8 cellular contexts compared by ENCODE assay signal in the genomic region with DNA sequence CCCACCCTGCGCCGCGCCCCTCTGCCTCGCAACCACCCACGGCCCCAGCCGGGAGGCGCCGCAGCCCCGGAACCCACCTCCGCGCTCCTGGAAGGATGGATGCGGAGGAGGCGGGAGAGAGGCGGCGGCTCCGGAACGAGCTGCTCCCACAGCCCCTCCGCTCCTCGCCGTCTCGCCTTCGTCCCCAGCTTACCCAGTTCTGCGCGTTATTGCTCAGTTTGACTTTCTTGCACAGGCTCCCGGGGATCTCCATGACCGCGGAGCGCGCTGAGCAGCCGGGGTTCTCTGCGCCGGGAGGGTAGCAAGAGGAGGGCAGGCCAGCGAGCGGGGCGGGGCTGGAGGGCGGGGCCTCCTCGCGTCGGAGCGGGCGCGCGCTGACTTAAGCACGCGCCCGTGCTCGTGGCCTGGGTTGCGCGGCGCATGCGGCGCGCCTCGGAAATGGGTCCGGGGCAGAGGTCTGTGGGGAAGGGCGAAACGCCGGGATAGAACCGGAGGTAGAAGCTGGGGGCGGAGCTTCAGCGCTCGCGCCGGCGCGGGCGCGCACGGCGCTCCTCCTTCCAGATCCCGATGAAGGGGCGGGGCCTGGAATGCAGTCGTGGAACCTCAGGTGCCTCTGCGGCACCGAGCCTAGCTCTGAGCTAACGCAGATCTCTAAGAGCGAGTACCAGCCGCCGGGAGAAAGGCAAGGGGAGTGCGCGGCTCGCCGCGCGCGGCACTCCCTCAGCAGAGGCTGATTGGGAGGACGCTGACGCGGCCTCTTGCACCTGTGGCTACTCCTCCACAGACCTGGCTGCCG.
A peak's percentile ranks its signal among the peaks of the same experiment; 100 is the strongest.
DNase-seq lines count a peak whose midpoint lies in the region; ATAC-seq and TF ChIP-seq lines count a peak whose summit lies in the region.

A gene (minus strand): TSS at position 308 of the 796 bp plus-strand sequence. CDS start 55 bp downstream, at position 253.

- peak within 1 kb of the TSS; percentile 68 for H3K27ac ChIP-seq in BLaER1

- H3K9me3 ChIP-seq in BLaER1 = no peaks in the 10 kb centered on the region

- peak; percentile 67 for DNase-seq in NCI-H524 treated with DMSO at 0.1 percent for 48 hours (lab: John Stamatoyannopoulos, UW)
- DNase-seq in activated CD4-positive, alpha-beta T cell treated with anti-CD3 and anti-CD28 coated beads for 4 hours = peak; percentile 94 to 95
- peak; percentile 98 for DNase-seq in choroid plexus epithelial cell (ENCODE audit: low read depth)
- peak; percentile 96 for DNase-seq in kidney glomerular epithelial cell (lab: John Stamatoyannopoulos, UW)
- peak; percentile 89 to 93 for DNase-seq in stimulated activated CD4-positive, alpha-beta T cell treated with anti-CD3 and anti-CD28 coated beads, Interleukin-15, amount 100 ng/mL, for 48 hours (ENCODE audit: low read depth in 2 of 2)

- peak within 1 kb of the TSS; percentile 94 for H3K4me3 ChIP-seq in BLaER1
- H3K4me3 ChIP-seq in choroid plexus epithelial cell (ENCODE audit: low read depth, low read length) = peak within 1 kb of the TSS; percentile 94

- 0 out of 2 replicates have a peak, but pooled peaks cover 3% of the 10 kb centered on the region for H3K36me3 ChIP-seq in BLaER1

- no peak for TF ChIP-seq CTCF in choroid plexus epithelial cell (conservative IDR thresholded peaks at IDR 0.05; ENCODE audit: low read depth, low read length)

- peak within 1 kb of the TSS; percentile 89 for H3K4me2 ChIP-seq in BLaER1

- H3K9ac ChIP-seq in BLaER1 = peak within 1 kb of the TSS; percentile 83

- H3K4me1 ChIP-seq in BLaER1 = peaks cover 32% of the 10 kb centered on the region

- no peaks in the 10 kb centered on the region for H3K27me3 ChIP-seq in BLaER1

- ATAC-seq in GM19324 (IDR thresholded peaks at IDR 0.05; ENCODE audit: low FRiP score, unreplicated experiment) (peak; percentile 94), HG03460 (IDR thresholded peaks at IDR 0.05; ENCODE audit: unreplicated experiment) (peak; percentile 81)

- peaks cover 22% of the 10 kb centered on the region for H4K20me1 ChIP-seq in BLaER1

Comparison
In these comparisons a context has a peak if more than half of its experiments do, and no peak if none do; other contexts are left out.
1. Peak in every context shown above with its lines: DNase-seq, ATAC-seq, H3K4me3 ChIP-seq and H3K27ac ChIP-seq.